Comparison of ENCODE assay signal across 13 cellular contexts in genomic region chr12:110538869-110539622, GRCh38. TPM values are rescaled to one million over a fixed set of nuclear protein-coding genes. Genes with fewer than 3 reads are reported as not detected.
DNase-seq lines count a peak whose midpoint lies in the region; ATAC-seq and TF ChIP-seq lines count a peak whose summit lies in the region.
"Had no signal": no experiment of that assay in that cellular context is flagged by ENCODE, and none has a peak within 500 bp of the region (broad histone marks: within the 10 kb centered on the region; RNA-seq: fewer than 3 reads in every experiment).

No MANE protein-coding gene starts in this region.

- intact Hi-C loops in posterior cingulate gyrus (cut with DNase I) = no loop called here

- no peaks in the 10 kb centered on the region for H3K9me3 ChIP-seq in CD8-positive, alpha-beta memory T cell (ENCODE audit: low read length)
- no peaks in the 10 kb centered on the region for H3K9me3 ChIP-seq in neutrophil
- H3K9me3 ChIP-seq: HAP-1, pancreas had no signal

- peak; percentile 91 for ATAC-seq in esophagus mucosa
- ATAC-seq in HG02970 (IDR thresholded peaks at IDR 0.05; ENCODE audit: low FRiP score, unreplicated experiment) = no peak
- ATAC-seq in GM21825 (IDR thresholded peaks at IDR 0.05; ENCODE audit: unreplicated experiment) = no peak

- POLR2A ChIA-PET in CD8-positive, alpha-beta memory T cell (lab: Charles Lee) = no interaction called here

- peaks cover 15 to 21% (median 15%) of the 10 kb centered on the region in 3 donors for H3K4me1 Mint-ChIP-seq in CD8-positive, alpha-beta memory T cell

- H3K9me3 Mint-ChIP-seq in CD8-positive, alpha-beta memory T cell = no peaks in the 10 kb centered on the region
- H3K9me3 Mint-ChIP-seq: CD14-positive monocyte had no signal

- H3K36me3 ChIP-seq in CD8-positive, alpha-beta memory T cell (ENCODE audit: insufficient read depth, low read length) = peaks cover 39% of the 10 kb centered on the region
- H3K36me3 ChIP-seq in neutrophil = peaks cover 67% of the 10 kb centered on the region

- H3K27ac Mint-ChIP-seq in CD8-positive, alpha-beta memory T cell = peak overlapping the region in 5 of 8 donors; percentile 24 to 83 (median 33)

- H3K4me3 Mint-ChIP-seq in CD8-positive, alpha-beta memory T cell = no peak overlapping the region
- H3K4me3 Mint-ChIP-seq: CD14-positive monocyte had no signal

- no peak for DNase-seq in CD8-positive, alpha-beta memory T cell
- DNase-seq in NCI-H2029 (lab: John Stamatoyannopoulos, UW) (peak; percentile 11), posterior cingulate gyrus (no peak)
- DNase-seq in activated effector memory CD4-positive, alpha-beta T cell treated with Interleukin-2 at 50 U/mL for 16 hours = no peak
- DNase-seq: NCI-H2227 treated with DMSO at 0.1 percent for 48 hours; pancreas; stimulated activated CD4-positive, alpha-beta T cell treated with anti-CD3 and anti-CD28 coated beads, Interleukin-2, amount 100 ng/mL, for 24 hours had no signal

- H3K36me3 Mint-ChIP-seq in CD8-positive, alpha-beta memory T cell = peaks cover 3 to 83% (median 21%) of the 10 kb centered on the region in 3 donors

- peaks cover 0 to 2% of the 10 kb centered on the region in 2 donors for H3K27me3 Mint-ChIP-seq in CD8-positive, alpha-beta memory T cell

- no peak for TF ChIP-seq CTCF in neutrophil (IDR thresholded peaks at IDR 0.05)

- CTCF ChIA-PET in CD8-positive, alpha-beta memory T cell (lab: Charles Lee) = interaction anchor here (0.9 kb wide), 1 partner anchor 9 kb away, joined by 3 read pairs; no protein-coding TSS in a partner anchor

- no peak overlapping the region for H3K27ac ChIP-seq in CD8-positive, alpha-beta memory T cell (ENCODE audit: low read depth, low read length)
- H3K27ac ChIP-seq in neutrophil = peak overlapping the region; percentile 40

- no peak overlapping the region for H3K4me3 ChIP-seq in CD8-positive, alpha-beta memory T cell (ENCODE audit: low read length)
- no peak overlapping the region for H3K4me3 ChIP-seq in neutrophil (ENCODE audit: low read depth in 1 of 2, low read length in 1 of 2)
- H3K4me3 ChIP-seq: HAP-1, pancreas had no signal

- H3K4me1 ChIP-seq in CD8-positive, alpha-beta memory T cell (ENCODE audit: insufficient read depth, low read length) = no peaks in the 10 kb centered on the region
- H3K4me1 ChIP-seq in neutrophil (ENCODE audit: control insufficient read depth in 1 of 2, insufficient read depth in 1 of 2, low read depth in 1 of 2, low read length in 1 of 2) = peaks cover 3 to 5% of the 10 kb centered on the region in 2 experiments

- no peaks in the 10 kb centered on the region for H3K27me3 ChIP-seq in CD8-positive, alpha-beta memory T cell (ENCODE audit: insufficient read depth, low read length, poor library complexity, severe bottlenecking)
- H3K27me3 ChIP-seq in neutrophil = no peaks in the 10 kb centered on the region
- H3K27me3 ChIP-seq: pancreas had no signal

RNA-seq across cellular contexts. Expression of gene RAD9B, which starts 36.9 kb away (rescaled TPM):
- 1 to 10 TPM in 1 of 2 experiments, under 1 TPM in 1; 0.74 to 1.9 TPM for total RNA-seq in CD8-positive, alpha-beta memory T cell
- 0.52 TPM for polyA plus RNA-seq in CD8-positive, alpha-beta memory T cell
- 0.44 TPM for total RNA-seq in esophagus mucosa

RNA-seq across cellular contexts. Expression of gene VPS29, which starts 37.1 kb away (rescaled TPM):
- 10 to 100 TPM; 86.4 to 88.3 TPM for total RNA-seq in CD8-positive, alpha-beta memory T cell
- polyA plus RNA-seq in CD8-positive, alpha-beta memory T cell = 150 TPM
- 99.6 TPM for total RNA-seq in esophagus mucosa

RNA-seq across cellular contexts. Expression of gene PPTC7, which starts 44.1 kb away (rescaled TPM):
- 10 to 100 TPM; 52.0 TPM for total RNA-seq in CD8-positive, alpha-beta memory T cell
- polyA plus RNA-seq in CD8-positive, alpha-beta memory T cell = 11.7 TPM
- total RNA-seq in esophagus mucosa = 14.4 TPM
